In genomic region chr6:30818426-30818841, GRCh38 we compare ENCODE assay signal across 11 cellular contexts.
A peak's percentile ranks its signal among the peaks of the same experiment; 100 is the strongest.
DNase-seq lines count a peak whose midpoint lies in the region; ATAC-seq, FAIRE-seq and TF ChIP-seq lines count a peak whose summit lies in the region.
"Had no signal": no experiment of that assay in that cellular context is flagged by ENCODE, and none has a peak within 500 bp of the region (broad histone marks: within the 10 kb centered on the region; RNA-seq: fewer than 3 reads in every experiment).

No MANE protein-coding gene starts in this region.

- no peaks in the 10 kb centered on the region for H3K9me3 Mint-ChIP-seq in activated naive CD8-positive, alpha-beta T cell (ENCODE audit: low read depth)
- peaks cover 9% of the 10 kb centered on the region for H3K9me3 Mint-ChIP-seq in T-helper 2 cell treated with Interferon-gamma antibody and Interleukin-4, amounts not matched to agents 5 μg/mL and 100 μg/mL, for 36 hours

- H3K4me3 ChIP-seq in keratinocyte (ENCODE audit: control insufficient read depth in 2 of 3, extremely low read depth in 1 of 3, insufficient read depth in 2 of 3, low read depth in 1 of 3, low read length in 3 of 3): no peak overlapping the region

- H3K36me3 Mint-ChIP-seq in activated naive CD8-positive, alpha-beta T cell: peaks cover 19% of the 10 kb centered on the region
- H3K36me3 Mint-ChIP-seq in T-helper 17 cell (ENCODE audit: low read depth): peaks cover 3% of the 10 kb centered on the region
- H3K36me3 Mint-ChIP-seq in T-helper 2 cell treated with Interferon-gamma antibody and Interleukin-4, amounts not matched to agents 5 μg/mL and 100 μg/mL, for 36 hours (ENCODE audit: low read depth): peaks cover 46% of the 10 kb centered on the region

- H3K4me3 Mint-ChIP-seq in activated naive CD8-positive, alpha-beta T cell: peak overlapping the region; percentile 78
- no peak overlapping the region for H3K4me3 Mint-ChIP-seq in T-helper 17 cell
- no peak overlapping the region for H3K4me3 Mint-ChIP-seq in T-helper 2 cell treated with Interferon-gamma antibody and Interleukin-4, amounts not matched to agents 5 μg/mL and 100 μg/mL, for 36 hours

- no peaks in the 10 kb centered on the region for H3K27me3 Mint-ChIP-seq in activated naive CD8-positive, alpha-beta T cell
- no peaks in the 10 kb centered on the region for H3K27me3 Mint-ChIP-seq in T-helper 17 cell
- no peaks in the 10 kb centered on the region for H3K27me3 Mint-ChIP-seq in T-helper 2 cell treated with Interferon-gamma antibody and Interleukin-4, amounts not matched to agents 5 μg/mL and 100 μg/mL, for 36 hours (ENCODE audit: low read depth)

- H2AFZ ChIP-seq in keratinocyte (ENCODE audit: control insufficient read depth, low read length): no peak overlapping the region

- no peaks in the 10 kb centered on the region for H3K9me1 ChIP-seq in keratinocyte (ENCODE audit: control insufficient read depth, extremely low read depth, insufficient read depth, low read length)

- peak overlapping the region; percentile 59 for H3K27ac ChIP-seq in 22Rv1
- H3K27ac ChIP-seq in keratinocyte (ENCODE audit: control insufficient read depth, insufficient read depth, low read length): peak overlapping the region; percentile 98

- no peaks in the 10 kb centered on the region for H3K27me3 ChIP-seq in keratinocyte (ENCODE audit: control insufficient read depth, extremely low read depth, insufficient read depth, low read length)

- peak overlapping the region; percentile 100 for H3K27ac Mint-ChIP-seq in activated naive CD8-positive, alpha-beta T cell
- H3K27ac Mint-ChIP-seq in T-helper 17 cell: no peak overlapping the region
- no peak overlapping the region for H3K27ac Mint-ChIP-seq in T-helper 2 cell treated with Interferon-gamma antibody and Interleukin-4, amounts not matched to agents 5 μg/mL and 100 μg/mL, for 36 hours

- peak overlapping the region; percentile 69 for H3K4me2 ChIP-seq in keratinocyte (ENCODE audit: control insufficient read depth, extremely low read depth, insufficient read depth, low read depth, low read length)

- peaks cover 84% of the 10 kb centered on the region for H3K4me1 Mint-ChIP-seq in activated naive CD8-positive, alpha-beta T cell (ENCODE audit: low read depth)
- peaks cover 60% of the 10 kb centered on the region for H3K4me1 Mint-ChIP-seq in T-helper 17 cell
- peaks cover 56% of the 10 kb centered on the region for H3K4me1 Mint-ChIP-seq in T-helper 2 cell treated with Interferon-gamma antibody and Interleukin-4, amounts not matched to agents 5 μg/mL and 100 μg/mL, for 36 hours (ENCODE audit: low read depth)

- H3K9ac ChIP-seq in keratinocyte (ENCODE audit: control insufficient read depth, extremely low read depth, insufficient read depth, low read length): peak overlapping the region; percentile 73

- FAIRE-seq in keratinocyte (lab: Jason Lieb, UNC): peak; percentile 57
- FAIRE-seq: islet of Langerhans had no signal

- ATAC-seq in GM19035 (IDR thresholded peaks at IDR 0.05; ENCODE audit: unreplicated experiment): no peak
- ATAC-seq in T-helper 17 cell: no peak

- TF ChIP-seq CTCF in 22Rv1 (IDR thresholded peaks at IDR 0.05): no peak
- TF ChIP-seq CTCF in keratinocyte (optimal IDR thresholded peaks at IDR 0.05 in 1 of 3, IDR thresholded peaks at IDR 0.05 in 1 of 3, conservative IDR thresholded peaks at IDR 0.05 in 1 of 3; ENCODE audit: extremely low read depth in 1 of 3, insufficient read depth in 2 of 3, low read length in 3 of 3): no peak

- H3K36me3 ChIP-seq in keratinocyte (ENCODE audit: control insufficient read depth in 2 of 2, extremely low read depth in 1 of 2, insufficient read depth in 2 of 2, low read length in 2 of 2): no peaks in the 10 kb centered on the region

- peaks cover 67% of the 10 kb centered on the region for H3K4me1 ChIP-seq in keratinocyte (ENCODE audit: control insufficient read depth, extremely low read depth, insufficient read depth, low read length)

- no peaks in the 10 kb centered on the region for H3K79me2 ChIP-seq in keratinocyte (ENCODE audit: control insufficient read depth, insufficient read depth, low read length)

- dilution Hi-C loops in keratinocyte (cut with MboI; ENCODE audit: extremely low pct_ligation_motif_present, low sequenced_read_pairs): no loop called here

- DNase-seq in ELR (ENCODE audit: low read depth) (peak; percentile 90), keratinocyte (ENCODE audit: low read depth, low spot score) (no peak), T-helper 17 cell (no peak)
- no peak for DNase-seq in stimulated activated CD4-positive, alpha-beta T cell treated with anti-CD3 and anti-CD28 coated beads, Interleukin-15, amount 100 ng/mL, for 24 hours
- no peak for DNase-seq in T-helper 2 cell treated with Interferon-gamma antibody and Interleukin-4, amounts not matched to agents 5 μg/mL and 100 μg/mL, for 36 hours (ENCODE audit: low spot score)
- DNase-seq: activated naive CD4-positive, alpha-beta T cell treated with Interleukin-2 at 50 U/mL for 16 hours; DND-41 had no signal

- H3K9me3 ChIP-seq in keratinocyte (ENCODE audit: control insufficient read depth, low read depth, low read length) (no peaks in the 10 kb centered on the region), T-helper 17 cell (ENCODE audit: control insufficient read depth, low read length, poor library complexity, severe bottlenecking) (no peaks in the 10 kb centered on the region)

- no peaks in the 10 kb centered on the region for H4K20me1 ChIP-seq in keratinocyte (ENCODE audit: control insufficient read depth, extremely low read depth, insufficient read depth, low read length)
